20 cellular contexts compared by ENCODE assay signal in genomic region chr4:188822698-188823097, GRCh38.
DNase-seq lines count a peak whose midpoint lies in the region; ATAC-seq and TF ChIP-seq lines count a peak whose summit lies in the region.
"Had no signal": no experiment of that assay in that cellular context is flagged by ENCODE, and none has a peak within 500 bp of the region (broad histone marks: within the 10 kb centered on the region; RNA-seq: fewer than 3 reads in every experiment).

No MANE protein-coding gene starts in this region.

- no peak overlapping the region for H2BK120ac ChIP-seq in neuronal stem cell (ENCODE audit: low read depth, low read length)

- no peaks in the 10 kb centered on the region for H3K36me3 ChIP-seq in neuronal stem cell (replicated peaks in 1 of 2; ENCODE audit: control insufficient read depth in 2 of 2, insufficient read depth in 2 of 2, low read length in 2 of 2)
- H3K36me3 ChIP-seq: BLaER1, right atrium auricular region had no signal

- no peak overlapping the region for H3K14ac ChIP-seq in neuronal stem cell (ENCODE audit: low read length)

- TF ChIP-seq CTCF in epithelial cell of esophagus (IDR thresholded peaks at IDR 0.05; ENCODE audit: insufficient read depth, low read depth, low read length, missing control alignments): no peak

- H3K4ac ChIP-seq in neuronal stem cell (ENCODE audit: low read length): no peak overlapping the region

- no peak overlapping the region for H2BK15ac ChIP-seq in neuronal stem cell (ENCODE audit: low read length)

- H3K4me3 ChIP-seq in epithelial cell of esophagus (ENCODE audit: low read length): no peak overlapping the region
- no peak overlapping the region for H3K4me3 ChIP-seq in neuronal stem cell (ENCODE audit: low read length in 2 of 2)
- H3K4me3 ChIP-seq: BLaER1, right atrium auricular region, SK-N-MC had no signal

- no peak overlapping the region for H4K8ac ChIP-seq in neuronal stem cell (ENCODE audit: low read depth, low read length)

- ATAC-seq in GM21619 (IDR thresholded peaks at IDR 0.05; ENCODE audit: unreplicated experiment) (no peak), HG02588 (IDR thresholded peaks at IDR 0.05; ENCODE audit: unreplicated experiment) (no peak)
- no peak for ATAC-seq in stimulated activated naive CD8-positive, alpha-beta T cell treated with anti-CD3 and anti-CD28 coated beads, Interleukin-15, Interleukin-2, amounts not matched to agents 100 U/mL and 50 U/mL, for 24 hours
- ATAC-seq: effector memory CD8-positive, alpha-beta T cell had no signal

- H3K27me3 ChIP-seq in neuronal stem cell (ENCODE audit: control insufficient read depth in 3 of 3, insufficient read depth in 3 of 3, low read depth in 1 of 3, low read length in 3 of 3): no peaks in the 10 kb centered on the region
- H3K27me3 ChIP-seq: BLaER1, right atrium auricular region had no signal

- H3K9ac ChIP-seq in neuronal stem cell (ENCODE audit: low read depth, low read length, poor library complexity): no peak overlapping the region
- H3K9ac ChIP-seq: BLaER1 had no signal

- no peak overlapping the region for H3K18ac ChIP-seq in neuronal stem cell (ENCODE audit: low read length)

- H3K4me2 ChIP-seq in neuronal stem cell (ENCODE audit: insufficient read depth, low read length, poor library complexity, severe bottlenecking): no peak overlapping the region
- H3K4me2 ChIP-seq: BLaER1 had no signal

- H3K9me3 ChIP-seq in neuronal stem cell (replicated peaks in 1 of 2; ENCODE audit: control insufficient read depth in 2 of 2, insufficient read depth in 1 of 2, low read depth in 1 of 2, low read length in 2 of 2): peaks cover 0 to 5% of the 10 kb centered on the region in 2 donors
- H3K9me3 ChIP-seq: BLaER1, right atrium auricular region had no signal

- no CpG with 5 or more reads among the region's 2 CpGs for WGBS in neuronal stem cell (ENCODE audit: extremely low coverage in 2 of 2, insufficient read length in 2 of 2, insufficient replicate concordance in 1 of 2), 2 donors

- H2AFZ ChIP-seq in neuronal stem cell (ENCODE audit: low read length): no peak overlapping the region

- intact Hi-C loops in posterior vena cava (cut with DNase I): no loop called here

- H2AK5ac ChIP-seq in neuronal stem cell (ENCODE audit: low read depth, low read length): no peak overlapping the region

- peaks cover 0 to 11% of the 10 kb centered on the region in 2 donors for H3K4me1 ChIP-seq in neuronal stem cell (ENCODE audit: control insufficient read depth in 2 of 2, insufficient read depth in 1 of 2, low read depth in 1 of 2, low read length in 2 of 2)
- H3K4me1 ChIP-seq: BLaER1, right atrium auricular region had no signal

- H3K79me1 ChIP-seq in neuronal stem cell (ENCODE audit: low read depth, low read length): no peaks in the 10 kb centered on the region

- H3K27ac ChIP-seq in neuronal stem cell (replicated peaks; ENCODE audit: low read length): no peak overlapping the region
- H3K27ac ChIP-seq: BLaER1, right atrium auricular region, SK-N-MC had no signal

- H2BK12ac ChIP-seq in neuronal stem cell (ENCODE audit: low read length): no peak overlapping the region

- H3K23ac ChIP-seq in neuronal stem cell (ENCODE audit: low read depth, low read length, poor library complexity): no peak overlapping the region

- peak; percentile 28 for DNase-seq in Daoy (ENCODE audit: low read depth)
- peak; percentile 7 for DNase-seq in LoVo (ENCODE audit: low spot score)
- DNase-seq in epithelial cell of esophagus (ENCODE audit: low read depth): peak; percentile 6
- DNase-seq in neuronal stem cell (ENCODE audit: low spot score): peak; percentile 15
- DNase-seq in posterior vena cava (ENCODE audit: low spot score): no peak
- no peak for DNase-seq in stimulated activated naive CD8-positive, alpha-beta T cell treated with anti-CD3 and anti-CD28 coated beads, Interleukin-15, Interleukin-2, amounts not matched to agents 100 U/mL and 50 U/mL, for 24 hours
- DNase-seq: activated CD4-positive, alpha-beta T cell treated with anti-CD3 and anti-CD28 coated beads, Interleukin-2, amount 50 U/mL, for 4 hours; activated naive CD8-positive, alpha-beta T cell treated with anti-CD3 and anti-CD28 coated beads for 36 hours; activated T-cell treated with anti-CD3 and anti-CD28 coated beads, Interleukin-2, amount 50 U/mL, for 48 hours; DMS79 treated with DMSO at 0.1 percent for 48 hours; effector memory CD8-positive, alpha-beta T cell; KBM-7; NCI-H1417 treated with DMSO at 0.1 percent for 48 hours; NCI-H226; substantia nigra had no signal

- H2BK5ac ChIP-seq in neuronal stem cell (ENCODE audit: low read length): no peak overlapping the region

- no peak overlapping the region for H4K91ac ChIP-seq in neuronal stem cell (ENCODE audit: low read depth, low read length, poor library complexity)

Comparison
In these comparisons a context has a peak if more than half of its experiments do, and no peak if none do; other contexts are left out.
1. DNase-seq: peak in Daoy (single experiment), LoVo (single experiment), epithelial cell of esophagus (single experiment) and neuronal stem cell (single experiment); none in posterior vena cava (single experiment) and stimulated activated naive CD8-positive, alpha-beta T cell treated with anti-CD3 and anti-CD28 coated beads, Interleukin-15, Interleukin-2, amounts not matched to agents 100 U/mL and 50 U/mL, for 24 hours (single experiment).